27 cellular contexts compared by ENCODE assay signal in the genomic region with DNA sequence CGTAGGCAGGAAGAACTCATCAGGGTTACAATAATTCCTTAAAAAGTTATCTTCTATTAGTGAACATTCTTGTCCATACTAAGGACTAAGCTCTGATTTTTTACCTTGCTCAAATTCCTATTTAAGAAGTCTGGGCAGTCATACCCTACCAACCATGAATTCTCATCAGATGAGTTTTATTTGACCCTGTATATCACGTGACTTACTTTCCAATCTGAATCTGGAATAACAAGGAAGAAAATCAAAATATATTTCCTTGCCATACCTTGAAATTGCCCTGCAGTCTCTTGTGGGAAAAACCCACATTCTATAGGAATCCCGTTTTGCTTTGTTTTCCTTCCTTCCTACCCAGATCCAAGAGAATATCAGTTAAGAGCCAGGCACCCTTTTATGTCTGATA.
"Had no signal": no experiment of that assay in that cellular context is flagged by ENCODE, and none has a peak within 500 bp of the region (broad histone marks: within the 10 kb centered on the region; RNA-seq: fewer than 3 reads in every experiment).

No MANE protein-coding gene starts in this region.

- H3K4me1 ChIP-seq: esophagus squamous epithelium, gastrocnemius medialis, heart right ventricle, left lung, lower lobe of right lung had no signal

- H3K27ac ChIP-seq: coronary artery, dorsolateral prefrontal cortex, epithelial cell of prostate, esophagus squamous epithelium, gastrocnemius medialis, heart right ventricle, left lung, lower lobe of right lung had no signal

- H3K36me3 ChIP-seq: esophagus squamous epithelium, gastrocnemius medialis, heart right ventricle, left lung, lower lobe of right lung had no signal

- H3K27me3 ChIP-seq: dorsolateral prefrontal cortex, esophagus squamous epithelium, gastrocnemius medialis, heart right ventricle, left lung had no signal

- H3K4me3 Mint-ChIP-seq: effector memory CD8-positive, alpha-beta T cell; endodermal cell had no signal

- FAIRE-seq: colon, endometrium, islet of Langerhans, keratinocyte had no signal

- DNase-seq: dermis blood vessel endothelial cell; dorsolateral prefrontal cortex; effector CD8-positive, alpha-beta T cell; effector memory CD8-positive, alpha-beta T cell; erythroblast; esophagus squamous epithelium; foreskin fibroblast; foreskin melanocyte; gastrocnemius medialis; glutamatergic neuron; head of caudate nucleus; heart right ventricle; hippocampal formation; left cardiac atrium; left lung; left ventricle myocardium superior; lower lobe of right lung; mesenchymal stem cell; midbrain had no signal

- H3K27ac Mint-ChIP-seq: effector memory CD8-positive, alpha-beta T cell had no signal

- H3K27me3 Mint-ChIP-seq: effector memory CD8-positive, alpha-beta T cell had no signal

- ATAC-seq: effector memory CD8-positive, alpha-beta T cell; esophagus mucosa; gastrocnemius medialis; heart right ventricle; left cardiac atrium; left lung; left ventricle myocardium superior; lower lobe of right lung had no signal

- H3K4me3 ChIP-seq: coronary artery, dorsolateral prefrontal cortex, esophagus squamous epithelium, gastrocnemius medialis, heart right ventricle, left lung, lower lobe of right lung had no signal

- H3K9me3 ChIP-seq: esophagus squamous epithelium, gastrocnemius medialis, lower lobe of right lung had no signal
